1 cellular context compared by ENCODE assay signal in genomic region chrX:101051549-101052302, GRCh38.
A peak's percentile ranks its signal among the peaks of the same experiment; 100 is the strongest.
TF ChIP-seq lines count a peak whose summit lies in the region.

A gene with protein sequence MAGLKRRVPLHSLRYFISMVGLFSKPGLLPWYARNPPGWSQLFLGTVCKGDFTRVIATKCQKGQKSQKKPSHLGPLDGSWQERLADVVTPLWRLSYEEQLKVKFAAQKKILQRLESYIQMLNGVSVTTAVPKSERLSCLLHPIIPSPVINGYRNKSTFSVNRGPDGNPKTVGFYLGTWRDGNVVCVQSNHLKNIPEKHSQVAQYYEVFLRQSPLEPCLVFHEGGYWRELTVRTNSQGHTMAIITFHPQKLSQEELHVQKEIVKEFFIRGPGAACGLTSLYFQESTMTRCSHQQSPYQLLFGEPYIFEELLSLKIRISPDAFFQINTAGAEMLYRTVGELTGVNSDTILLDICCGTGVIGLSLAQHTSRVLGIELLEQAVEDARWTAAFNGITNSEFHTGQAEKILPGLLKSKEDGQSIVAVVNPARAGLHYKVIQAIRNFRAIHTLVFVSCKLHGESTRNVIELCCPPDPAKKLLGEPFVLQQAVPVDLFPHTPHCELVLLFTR (minus strand): TSS chrX:101052111. CDS start chrX:101042289, 9,822 bp downstream.

TF ChIP-seq in HEK293, 187 proteins besides CTCF, POLR2A, EP300 and RAD21 (continued from another document):
- TF ChIP-seq ZNF280D (tag by site-specific recombination; IDR thresholded peaks at IDR 0.05) (no peak), ZBTB48 (tag by site-specific recombination; IDR thresholded peaks at IDR 0.05) (peak; percentile 57; the same call in 1 of the 2 replicates), ZNF548 (tag by site-specific recombination; IDR thresholded peaks at IDR 0.05) (no peak), SP7 (tag by site-specific recombination; IDR thresholded peaks at IDR 0.05) (0 out of 2 replicates have a peak, but pooled peaks have one; percentile 36), YY2 (tag by site-specific recombination; IDR thresholded peaks at IDR 0.05) (no peak), ZNF639 (tag by site-specific recombination; IDR thresholded peaks at IDR 0.05) (no peak), ZSCAN16 (tag by site-specific recombination; IDR thresholded peaks at IDR 0.05) (no peak), GLI2 (tag by site-specific recombination; IDR thresholded peaks at IDR 0.05; ENCODE audit: borderline replicate concordance, low read depth) (no peak), ZBTB20 (tag by site-specific recombination; IDR thresholded peaks at IDR 0.05) (peak; percentile 58; the same call in 1 of the 2 replicates), WT1 (tag by site-specific recombination; IDR thresholded peaks at IDR 0.05) (no peak), ZNF324 (tag by site-specific recombination; IDR thresholded peaks at IDR 0.05) (no peak), MZF1 (tag by site-specific recombination; IDR thresholded peaks at IDR 0.05; ENCODE audit: borderline replicate concordance) (no peak), ZNF76 (tag by site-specific recombination; IDR thresholded peaks at IDR 0.05; ENCODE audit: borderline replicate concordance, low read depth) (no peak), SP2 (tag by site-specific recombination; IDR thresholded peaks at IDR 0.05) (peak; percentile 67), ZIC2 (tag by site-specific recombination; IDR thresholded peaks at IDR 0.05) (peak; percentile 45), ZNF350 (tag by site-specific recombination; IDR thresholded peaks at IDR 0.05) (no peak), ZNF707 (tag by site-specific recombination; IDR thresholded peaks at IDR 0.05) (no peak), ZNF354C (tag by site-specific recombination; IDR thresholded peaks at IDR 0.05; ENCODE audit: borderline replicate concordance, low read depth) (no peak), HOXC10 (CRISPR knock-in tag; IDR thresholded peaks at IDR 0.05) (no peak)
- TF ChIP-seq, protein P1, sequence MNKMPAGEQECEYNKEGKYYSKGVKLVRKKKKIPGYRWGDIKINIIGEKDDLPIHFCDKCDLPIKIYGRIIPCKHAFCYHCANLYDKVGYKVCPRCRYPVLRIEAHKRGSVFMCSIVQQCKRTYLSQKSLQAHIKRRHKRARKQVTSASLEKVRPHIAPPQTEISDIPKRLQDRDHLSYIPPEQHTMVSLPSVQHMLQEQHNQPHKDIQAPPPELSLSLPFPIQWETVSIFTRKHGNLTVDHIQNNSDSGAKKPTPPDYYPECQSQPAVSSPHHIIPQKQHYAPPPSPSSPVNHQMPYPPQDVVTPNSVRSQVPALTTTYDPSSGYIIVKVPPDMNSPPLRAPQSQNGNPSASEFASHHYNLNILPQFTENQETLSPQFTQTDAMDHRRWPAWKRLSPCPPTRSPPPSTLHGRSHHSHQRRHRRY (tag by site-specific recombination; IDR thresholded peaks at IDR 0.05) = no peak
- TF ChIP-seq, protein P2, sequence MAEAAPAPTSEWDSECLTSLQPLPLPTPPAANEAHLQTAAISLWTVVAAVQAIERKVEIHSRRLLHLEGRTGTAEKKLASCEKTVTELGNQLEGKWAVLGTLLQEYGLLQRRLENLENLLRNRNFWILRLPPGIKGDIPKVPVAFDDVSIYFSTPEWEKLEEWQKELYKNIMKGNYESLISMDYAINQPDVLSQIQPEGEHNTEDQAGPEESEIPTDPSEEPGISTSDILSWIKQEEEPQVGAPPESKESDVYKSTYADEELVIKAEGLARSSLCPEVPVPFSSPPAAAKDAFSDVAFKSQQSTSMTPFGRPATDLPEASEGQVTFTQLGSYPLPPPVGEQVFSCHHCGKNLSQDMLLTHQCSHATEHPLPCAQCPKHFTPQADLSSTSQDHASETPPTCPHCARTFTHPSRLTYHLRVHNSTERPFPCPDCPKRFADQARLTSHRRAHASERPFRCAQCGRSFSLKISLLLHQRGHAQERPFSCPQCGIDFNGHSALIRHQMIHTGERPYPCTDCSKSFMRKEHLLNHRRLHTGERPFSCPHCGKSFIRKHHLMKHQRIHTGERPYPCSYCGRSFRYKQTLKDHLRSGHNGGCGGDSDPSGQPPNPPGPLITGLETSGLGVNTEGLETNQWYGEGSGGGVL (tag by site-specific recombination; IDR thresholded peaks at IDR 0.05) = peak; percentile 81
- TF ChIP-seq, protein P3, sequence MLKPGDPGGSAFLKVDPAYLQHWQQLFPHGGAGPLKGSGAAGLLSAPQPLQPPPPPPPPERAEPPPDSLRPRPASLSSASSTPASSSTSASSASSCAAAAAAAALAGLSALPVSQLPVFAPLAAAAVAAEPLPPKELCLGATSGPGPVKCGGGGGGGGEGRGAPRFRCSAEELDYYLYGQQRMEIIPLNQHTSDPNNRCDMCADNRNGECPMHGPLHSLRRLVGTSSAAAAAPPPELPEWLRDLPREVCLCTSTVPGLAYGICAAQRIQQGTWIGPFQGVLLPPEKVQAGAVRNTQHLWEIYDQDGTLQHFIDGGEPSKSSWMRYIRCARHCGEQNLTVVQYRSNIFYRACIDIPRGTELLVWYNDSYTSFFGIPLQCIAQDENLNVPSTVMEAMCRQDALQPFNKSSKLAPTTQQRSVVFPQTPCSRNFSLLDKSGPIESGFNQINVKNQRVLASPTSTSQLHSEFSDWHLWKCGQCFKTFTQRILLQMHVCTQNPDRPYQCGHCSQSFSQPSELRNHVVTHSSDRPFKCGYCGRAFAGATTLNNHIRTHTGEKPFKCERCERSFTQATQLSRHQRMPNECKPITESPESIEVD (tag by site-specific recombination; IDR thresholded peaks at IDR 0.05) = no peak
- TF ChIP-seq, protein P4, sequence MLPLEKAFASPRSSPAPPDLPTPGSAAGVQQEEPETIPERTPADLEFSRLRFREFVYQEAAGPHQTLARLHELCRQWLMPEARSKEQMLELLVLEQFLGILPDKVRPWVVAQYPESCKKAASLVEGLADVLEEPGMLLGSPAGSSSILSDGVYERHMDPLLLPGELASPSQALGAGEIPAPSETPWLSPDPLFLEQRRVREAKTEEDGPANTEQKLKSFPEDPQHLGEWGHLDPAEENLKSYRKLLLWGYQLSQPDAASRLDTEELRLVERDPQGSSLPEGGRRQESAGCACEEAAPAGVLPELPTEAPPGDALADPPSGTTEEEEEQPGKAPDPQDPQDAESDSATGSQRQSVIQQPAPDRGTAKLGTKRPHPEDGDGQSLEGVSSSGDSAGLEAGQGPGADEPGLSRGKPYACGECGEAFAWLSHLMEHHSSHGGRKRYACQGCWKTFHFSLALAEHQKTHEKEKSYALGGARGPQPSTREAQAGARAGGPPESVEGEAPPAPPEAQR (tag by site-specific recombination; IDR thresholded peaks at IDR 0.05) = no peak
